In the genomic region with DNA sequence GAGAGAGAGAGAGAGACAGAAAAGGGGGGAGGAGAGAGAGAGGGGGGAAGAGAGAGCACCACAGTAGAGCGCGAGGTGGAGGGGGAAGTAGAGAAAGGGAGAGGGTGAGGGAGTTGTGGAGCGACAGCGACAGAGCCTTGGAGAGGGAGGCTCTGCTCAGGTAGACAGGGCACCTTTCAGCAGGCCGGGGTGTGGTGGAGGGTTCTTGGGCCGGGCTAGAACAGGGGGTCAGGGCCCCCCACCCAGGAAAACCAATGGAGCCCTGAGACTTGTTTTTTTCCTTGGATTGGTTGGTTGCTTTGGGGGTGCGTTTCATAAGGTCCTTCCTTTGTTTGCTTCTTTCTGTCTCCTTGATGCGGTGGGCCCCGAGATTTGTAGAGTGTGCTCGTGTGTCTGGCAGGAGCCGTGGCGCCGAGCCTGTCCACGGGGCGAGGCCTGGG, we compare ENCODE assay signal across 8 cellular contexts.
DNase-seq lines count a peak whose midpoint lies in the region; ATAC-seq and TF ChIP-seq lines count a peak whose summit lies in the region.
"Not testable (repeated sequence)": the region's sequence is repeated elsewhere in the genome, so short reads cannot be mapped to it uniquely, and the experiment has no call there.

No MANE protein-coding gene starts in this region.

- peak overlapping the region; percentile 75 for H3K4me2 ChIP-seq in OCI-LY1 (ENCODE audit: low read length)

- H3K9me2 ChIP-seq in OCI-LY1 (ENCODE audit: low read depth, low read length) = not testable (repeated sequence)

- not testable (repeated sequence) for ATAC-seq in activated T-cell treated with anti-CD3 and anti-CD28 coated beads, Interleukin-2, amount 50 U/mL, for 4 hours
- ATAC-seq in memory B cell (ENCODE audit: low read depth) (peak; percentile 22), upper lobe of right lung (peak; percentile 65)

- H3F3A ChIP-seq in OCI-LY1 (ENCODE audit: insufficient read depth, low read length) = not testable (repeated sequence)

- H3K9me3 ChIP-seq in OCI-LY1 (ENCODE audit: low read length); upper lobe of right lung: not testable (repeated sequence)

- H3K4me3 ChIP-seq in GM12864 (ENCODE audit: low read depth, low read length) = peak overlapping the region; percentile 39
- H3K4me3 ChIP-seq in OCI-LY1 (ENCODE audit: low read depth, low read length, poor library complexity, severe bottlenecking) = peak overlapping the region; percentile 68
- peak overlapping the region; percentile 3 for H3K4me3 ChIP-seq in rectal smooth muscle tissue (ENCODE audit: low read length)
- peak overlapping the region; percentile 56 for H3K4me3 ChIP-seq in upper lobe of right lung

- peaks cover 42% of the 10 kb centered on the region for H3K4me1 ChIP-seq in OCI-LY1 (ENCODE audit: insufficient read depth, low read length, severe bottlenecking)
- not testable (repeated sequence) for H3K4me1 ChIP-seq in rectal smooth muscle tissue (ENCODE audit: control insufficient read depth, insufficient read depth, low read length)
- H3K4me1 ChIP-seq in upper lobe of right lung = peaks cover 10% of the 10 kb centered on the region

- not testable (repeated sequence) for H4K20me1 ChIP-seq in OCI-LY1 (ENCODE audit: insufficient read depth, low read length)

- peaks cover 52% of the 10 kb centered on the region for H3K27me3 Mint-ChIP-seq in activated T-cell treated with anti-CD3 and anti-CD28 coated beads, Interleukin-2, amount 50 U/mL, for 4 hours (ENCODE audit: low read depth)
- not testable (repeated sequence) for H3K27me3 Mint-ChIP-seq in memory B cell

- not testable (repeated sequence) for H3K36me3 ChIP-seq in OCI-LY1 (ENCODE audit: insufficient read depth, low read length); rectal smooth muscle tissue (ENCODE audit: control insufficient read depth, insufficient read depth, low read length); upper lobe of right lung

- DNase-seq in GM12864 (ENCODE audit: low read depth) (peak; percentile 36), cerebellar cortex (ENCODE audit: low spot score) (peak; percentile 38), cardiac septum (ENCODE audit: low spot score) (peak; percentile 85), memory B cell (ENCODE audit: low spot score in 2 of 2) (peak; percentile 35 to 55), upper lobe of right lung (peak; percentile 71)
- not testable (repeated sequence) for DNase-seq in activated T-cell treated with anti-CD3 and anti-CD28 coated beads, Interleukin-2, amount 50 U/mL, for 4 hours

- H3K9ac ChIP-seq in OCI-LY1 (ENCODE audit: low read length); rectal smooth muscle tissue (ENCODE audit: low read length): not testable (repeated sequence)

- not testable (repeated sequence) for H3K27me3 ChIP-seq in OCI-LY1 (ENCODE audit: insufficient read depth, low read length); rectal smooth muscle tissue (ENCODE audit: control insufficient read depth, insufficient read depth, low read length)
- peaks cover 58% of the 10 kb centered on the region for H3K27me3 ChIP-seq in upper lobe of right lung

- H3K79me2 ChIP-seq in OCI-LY1 (ENCODE audit: insufficient read depth, low read length) = not testable (repeated sequence)

- H3K36me3 Mint-ChIP-seq in activated T-cell treated with anti-CD3 and anti-CD28 coated beads, Interleukin-2, amount 50 U/mL, for 4 hours (ENCODE audit: insufficient read depth); memory B cell: not testable (repeated sequence)

- peak overlapping the region; percentile 89 for H3K27ac Mint-ChIP-seq in memory B cell

- peaks cover 35% of the 10 kb centered on the region for H3K4me1 Mint-ChIP-seq in activated T-cell treated with anti-CD3 and anti-CD28 coated beads, Interleukin-2, amount 50 U/mL, for 4 hours (ENCODE audit: low read depth)
- peaks cover 26% of the 10 kb centered on the region for H3K4me1 Mint-ChIP-seq in memory B cell

- peak overlapping the region; percentile 55 for H3K4me3 Mint-ChIP-seq in activated T-cell treated with anti-CD3 and anti-CD28 coated beads, Interleukin-2, amount 50 U/mL, for 4 hours
- H3K4me3 Mint-ChIP-seq in memory B cell = peak overlapping the region; percentile 87

- TF ChIP-seq CTCF in GM12864 (IDR thresholded peaks at IDR 0.05; ENCODE audit: low read depth, low read length, missing control alignments); OCI-LY1 (IDR thresholded peaks at IDR 0.05; ENCODE audit: low read length); upper lobe of right lung (IDR thresholded peaks at IDR 0.05): not testable (repeated sequence)

- not testable (repeated sequence) for H2AFZ ChIP-seq in OCI-LY1 (ENCODE audit: low read length)

- H3K27ac ChIP-seq in OCI-LY1 (ENCODE audit: low read depth, low read length, poor library complexity, severe bottlenecking); rectal smooth muscle tissue (ENCODE audit: low read depth, low read length): not testable (repeated sequence)
- H3K27ac ChIP-seq in upper lobe of right lung = peak overlapping the region; percentile 83

- intact Hi-C loops in cardiac septum (cut with DNase I); upper lobe of right lung (cut with DNase I): not testable (repeated sequence)

- not testable (repeated sequence) for H3K9me3 Mint-ChIP-seq in activated T-cell treated with anti-CD3 and anti-CD28 coated beads, Interleukin-2, amount 50 U/mL, for 4 hours; memory B cell

Comparison
In these comparisons a context has a peak if more than half of its experiments do, and no peak if none do; other contexts are left out.
1. H3K4me3 ChIP-seq: peak in every context shown above with its lines; median percentile 68 in OCI-LY1; 56 in upper lobe of right lung; 39 in GM12864; 3 in rectal smooth muscle tissue.